In genomic region chr13:50898338-50898737, GRCh38 we compare ENCODE assay signal across 2 cellular contexts.
TF ChIP-seq lines count a peak whose summit lies in the region.

No MANE protein-coding gene starts in this region.

TF ChIP-seq in GM12891, 5 proteins besides CTCF, POLR2A, EP300 and RAD21 (continued from another document):
- TF ChIP-seq POLR2AphosphoS5 (IDR thresholded peaks at IDR 0.05; ENCODE audit: low read depth, low read length), result no peak

TF ChIP-seq in GM12878, 131 proteins besides CTCF, POLR2A, EP300 and RAD21 (continued from another document):
- TF ChIP-seq PKNOX1 (IDR thresholded peaks at IDR 0.05), result peak; percentile 69
